ENCODE assay signal across 16 cellular contexts in the genomic region with DNA sequence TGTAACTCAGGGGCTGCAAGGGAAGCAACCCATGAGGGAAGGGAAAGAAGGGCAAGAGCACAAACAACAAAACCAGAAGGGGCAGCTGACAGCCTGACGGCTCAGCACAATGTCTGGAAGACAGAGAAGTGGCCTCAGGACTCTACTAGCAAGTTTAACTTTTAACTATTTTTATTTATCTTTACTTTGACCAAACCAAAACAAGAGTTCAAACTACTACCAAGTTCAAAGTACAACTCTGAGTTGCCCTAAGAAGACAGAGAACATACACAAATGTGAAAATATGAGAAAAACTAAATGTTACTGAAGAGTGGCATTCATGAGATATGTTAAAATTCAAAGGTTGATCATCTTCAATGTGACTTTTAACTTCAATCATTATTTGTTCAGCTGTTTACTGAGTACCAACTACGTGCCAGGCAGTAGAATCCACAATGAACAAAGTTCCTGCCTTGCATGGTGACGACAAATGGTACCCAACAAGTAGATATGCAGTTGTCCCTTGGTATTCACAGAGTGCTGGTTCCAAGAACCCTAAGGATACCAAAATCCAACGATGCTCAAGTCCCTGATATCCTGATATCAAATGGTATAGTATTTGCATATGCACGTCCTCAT.
"Had no signal": no experiment of that assay in that cellular context is flagged by ENCODE, and none has a peak within 500 bp of the region (broad histone marks: within the 10 kb centered on the region; RNA-seq: fewer than 3 reads in every experiment).

No MANE protein-coding gene starts in this region.

- H3K4me1 ChIP-seq: breast epithelium had no signal

- H3K36me3 ChIP-seq: breast epithelium had no signal

- H3K9me3 ChIP-seq: breast epithelium, esophagus squamous epithelium, neutrophil, suprapubic skin, upper lobe of right lung had no signal

- ATAC-seq: upper lobe of right lung, WTC11 had no signal

- H3K4me3 Mint-ChIP-seq: WTC11 had no signal

- H3K4me3 ChIP-seq: breast epithelium, esophagus squamous epithelium, SK-N-MC, suprapubic skin, upper lobe of right lung had no signal

- H3K27me3 ChIP-seq: breast epithelium, esophagus squamous epithelium, neutrophil, suprapubic skin, upper lobe of right lung had no signal

- H3K4me1 Mint-ChIP-seq: WTC11 had no signal

- H3K9me3 Mint-ChIP-seq: WTC11 had no signal

- H3K27ac Mint-ChIP-seq: WTC11 had no signal

- DNase-seq: activated CD4-positive, alpha-beta T cell treated with anti-CD3 and anti-CD28 coated beads for 48 hours; activated naive CD4-positive, alpha-beta T cell treated with Interleukin-2 at 50 U/mL for 16 hours; amygdala; esophagus squamous epithelium; foreskin fibroblast; islet precursor cell; left ventricle myocardium superior; posterior cingulate gyrus; stimulated activated naive CD4-positive, alpha-beta T cell; T-helper 1 cell; upper lobe of right lung had no signal

- H3K27ac ChIP-seq: breast epithelium, esophagus squamous epithelium, neutrophil, SK-N-MC, suprapubic skin, upper lobe of right lung had no signal
